1 cellular context compared by ENCODE assay signal in genomic region chr18:27887711-27888495, GRCh38.
TF ChIP-seq lines count a peak whose summit lies in the region.

No MANE protein-coding gene starts in this region.

TF ChIP-seq in SK-N-SH, 30 proteins besides CTCF, POLR2A, EP300 and RAD21 (continued from another document):
- no peak for TF ChIP-seq REST (IDR thresholded peaks at IDR 0.05; ENCODE audit: low read depth, low read length)
TF ChIP-seq in SK-N-SH: peak in this region for 0.
